8 cellular contexts compared by ENCODE assay signal in genomic region chr7:66683094-66683769, GRCh38. TPM values are rescaled to one million over a fixed set of nuclear protein-coding genes. Genes with fewer than 3 reads are reported as not detected.
DNase-seq lines count a peak whose midpoint lies in the region; ATAC-seq, FAIRE-seq and TF ChIP-seq lines count a peak whose summit lies in the region.
"Not testable (repeated sequence)": the region's sequence is repeated elsewhere in the genome, so short reads cannot be mapped to it uniquely, and the experiment has no call there.

No MANE protein-coding gene starts in this region.

- not testable (repeated sequence) for H3K36me3 Mint-ChIP-seq in astrocyte (ENCODE audit: low read depth, unreplicated experiment)

- DNase-seq in DND-41; omental fat pad (ENCODE audit: low spot score): not testable (repeated sequence)
- DNase-seq in LHCN-M2 (ENCODE audit: low read depth) (peak; percentile 51), astrocyte (ENCODE audit: low read depth) (peak; percentile 65), kidney tubule cell (ENCODE audit: low spot score) (peak; percentile 28), tibial artery (peak in 1 of 2 donors; percentile 55)

- H3K79me2 ChIP-seq in DND-41 (ENCODE audit: insufficient read depth, low read length) (peaks cover 68% of the 10 kb centered on the region), astrocyte (ENCODE audit: insufficient read depth, low read length) (peaks cover 80% of the 10 kb centered on the region)

- 48 to 61% methylated on average over 10 of the region's 10 CpGs for WGBS in esophagus, 2 donors

- not testable (repeated sequence) for ATAC-seq in DND-41 (ENCODE audit: insufficient read depth, low read depth)
- ATAC-seq in omental fat pad (ENCODE audit: low FRiP score): peak; percentile 36

- H2AFZ ChIP-seq in DND-41 (ENCODE audit: low read depth, low read length); astrocyte (ENCODE audit: low read depth, low read length): not testable (repeated sequence)

- H3K4me1 Mint-ChIP-seq in astrocyte (ENCODE audit: low read depth, unreplicated experiment): peaks cover 17% of the 10 kb centered on the region

- not testable (repeated sequence) for TF ChIP-seq CTCF in DND-41 (IDR thresholded peaks at IDR 0.05; ENCODE audit: borderline replicate concordance, extremely low read depth, low read length, poor library complexity, severe bottlenecking); VCaP (conservative IDR thresholded peaks at IDR 0.05); astrocyte (IDR thresholded peaks at IDR 0.05; ENCODE audit: insufficient read depth, low read depth, low read length); omental fat pad (IDR thresholded peaks at IDR 0.05); tibial artery (IDR thresholded peaks at IDR 0.05)

- H3K36me3 ChIP-seq in DND-41 (ENCODE audit: insufficient read depth, low read length); astrocyte (ENCODE audit: insufficient read depth, low read length); esophagus (ENCODE audit: control insufficient read depth in 2 of 2, insufficient read depth in 2 of 2, low read length in 1 of 2); tibial artery: not testable (repeated sequence)

- peak overlapping the region; percentile 91 for H3K4me3 Mint-ChIP-seq in astrocyte (ENCODE audit: unreplicated experiment)

- H3K27ac Mint-ChIP-seq in astrocyte (ENCODE audit: unreplicated experiment): peak overlapping the region; percentile 73

- H3K4me3 ChIP-seq in DND-41 (ENCODE audit: low read depth in 1 of 2, low read length in 2 of 2) (peak overlapping the region in 1 of 2 experiments; percentile 94; a peak in 2 of 4 replicates), astrocyte (ENCODE audit: insufficient read depth, low read depth, low read length) (peak overlapping the region; percentile 76), esophagus (ENCODE audit: low read depth in 1 of 2, low read length in 2 of 2) (peak overlapping the region; percentile 83 to 93), tibial artery (peak overlapping the region; percentile 83 to 93)

- peaks cover 25% of the 10 kb centered on the region for H3K4me1 ChIP-seq in DND-41 (ENCODE audit: insufficient read depth, low read length)
- H3K4me1 ChIP-seq in astrocyte (ENCODE audit: insufficient read depth, low read length); esophagus (ENCODE audit: control insufficient read depth in 2 of 2, insufficient read depth in 2 of 2, low read length in 1 of 2): not testable (repeated sequence)
- peaks cover 0 to 35% (median 12%) of the 10 kb centered on the region in 4 donors for H3K4me1 ChIP-seq in tibial artery

- not testable (repeated sequence) for H3K27me3 ChIP-seq in DND-41 (ENCODE audit: insufficient read depth, low read length, poor library complexity); astrocyte (ENCODE audit: insufficient read depth, low read length); esophagus (ENCODE audit: control insufficient read depth in 1 of 2, insufficient read depth in 2 of 2, low read length in 2 of 2); tibial artery

- not testable (repeated sequence) for H3K9me3 ChIP-seq in DND-41 (ENCODE audit: insufficient read depth, low read length, severe bottlenecking); astrocyte (ENCODE audit: insufficient read depth, low read depth, low read length); esophagus (ENCODE audit: control insufficient read depth in 2 of 2, insufficient read depth in 1 of 2, low read depth in 1 of 2, low read length in 1 of 2); tibial artery

- not testable (repeated sequence) for H4K20me1 ChIP-seq in DND-41 (ENCODE audit: insufficient read depth, low read length)
- H4K20me1 ChIP-seq in astrocyte (ENCODE audit: insufficient read depth, low read length): peaks cover 29% of the 10 kb centered on the region

- H3K9me3 Mint-ChIP-seq in astrocyte (ENCODE audit: unreplicated experiment): not testable (repeated sequence)

- H3K9ac ChIP-seq in DND-41 (ENCODE audit: low read depth, low read length): peak overlapping the region; percentile 83
- peak overlapping the region; percentile 95 for H3K9ac ChIP-seq in astrocyte (ENCODE audit: low read length)

- H3K27me3 Mint-ChIP-seq in astrocyte (ENCODE audit: low read depth, unreplicated experiment): not testable (repeated sequence)

- H3K4me2 ChIP-seq in DND-41 (ENCODE audit: insufficient read depth, low read length) (peak overlapping the region; percentile 91), astrocyte (ENCODE audit: low read length) (peak overlapping the region; percentile 89)

- intact Hi-C loops in tibial artery (cut with DNase I; ENCODE audit: low total_unique reads): loop anchor here (2.0 kb wide), 2 partner anchors 28 to 54 kb away; partner anchors contain the start of gene KCTD7

- H3K27ac ChIP-seq in DND-41 (ENCODE audit: low read length): not testable (repeated sequence)
- H3K27ac ChIP-seq in VCaP (peak overlapping the region; percentile 91), astrocyte (ENCODE audit: low read depth, low read length) (peak overlapping the region; percentile 95), esophagus (ENCODE audit: low read depth in 2 of 2, low read length in 1 of 2) (peak overlapping the region; percentile 51 to 100), tibial artery (peak overlapping the region; percentile 98 to 100)

- not testable (repeated sequence) for FAIRE-seq in astrocyte (lab: Jason Lieb, UNC)

RNA-seq across cellular contexts. Expression of gene KCTD7, which starts 54.6 kb away (rescaled TPM):
- total RNA-seq in LHCN-M2 (2014; rRNA removed): 9.1 and 11.3 TPM in 2 replicates
- 10.4 TPM for polyA plus RNA-seq in LHCN-M2 (2012)
- 11.6 and 12.8 TPM in 2 replicates for total RNA-seq in astrocyte
- 1 to 10 TPM; 1.9 to 2.9 TPM for polyA plus RNA-seq in esophagus
- total RNA-seq in omental fat pad: 10 to 100 TPM; 14.2 to 26.8 (median 14.6) TPM

RNA-seq across cellular contexts. Expression of gene RABGEF1, which starts 57.3 kb away (rescaled TPM):
- total RNA-seq in LHCN-M2 (2014; rRNA removed) (44.5 and 58.3 TPM in 2 replicates), astrocyte (31.4 and 33.2 TPM in 2 replicates), omental fat pad (10 to 100 TPM; 29.8 to 72.1 (median 49.5) TPM)
- polyA plus RNA-seq in LHCN-M2 (2012): 25.4 TPM
- 10 to 100 TPM; 18.5 to 21.3 TPM for polyA plus RNA-seq in esophagus
